ENCODE assay signal across 10 cellular contexts in genomic region chr11:75565221-75565814, GRCh38. TPM values are rescaled to one million over a fixed set of nuclear protein-coding genes. Genes with fewer than 3 reads are reported as not detected.
A peak's percentile ranks its signal among the peaks of the same experiment; 100 is the strongest.
DNase-seq lines count a peak whose midpoint lies in the region; ATAC-seq and TF ChIP-seq lines count a peak whose summit lies in the region.
"Had no signal": no experiment of that assay in that cellular context is flagged by ENCODE, and none has a peak within 500 bp of the region (broad histone marks: within the 10 kb centered on the region; RNA-seq: fewer than 3 reads in every experiment).

No MANE protein-coding gene starts in this region.

- H3K4me1 ChIP-seq in CD8-positive, alpha-beta T cell (ENCODE audit: insufficient read depth, low read length), result peaks cover 42% of the 10 kb centered on the region
- H3K4me1 ChIP-seq in SJCRH30, result no peaks in the 10 kb centered on the region

- CTCF ChIA-PET in CD8-positive, alpha-beta T cell (lab: Charles Lee), result interaction anchor here (1.0 to 10.0 kb wide), 8 partner anchors 11 to 120 kb away, joined by 3 to 65 read pairs (median 6); partner anchors contain the start of gene GDPD5

- TF ChIP-seq CTCF in CD8-positive, alpha-beta T cell (IDR thresholded peaks at IDR 0.05), result no peak
- no peak for TF ChIP-seq CTCF in fibroblast of mammary gland (conservative IDR thresholded peaks at IDR 0.05; ENCODE audit: control insufficient read depth, insufficient read depth, low read depth, low read length)
- TF ChIP-seq CTCF in osteocyte (IDR thresholded peaks at IDR 0.05), result no peak

- intact Hi-C loops in CD8-positive, alpha-beta T cell (cut with DNase I, micrococcal nuclease), result loop anchor here in 1 of 2 experiments (10.0 kb wide), 1 partner anchor 199 kb away; the partner anchor contains the start of gene DGAT2

- H3K36me3 Mint-ChIP-seq in CD8-positive, alpha-beta T cell, result peaks cover 31% of the 10 kb centered on the region
- H3K36me3 Mint-ChIP-seq in osteocyte (ENCODE audit: unreplicated experiment), result peaks cover 23% of the 10 kb centered on the region
- H3K36me3 Mint-ChIP-seq: IgD-negative memory B cell had no signal

- H3K27ac ChIP-seq in CD8-positive, alpha-beta T cell (ENCODE audit: low read depth, low read length), result no peak overlapping the region
- H3K27ac ChIP-seq in SJCRH30, result peak overlapping the region; percentile 3; the same call in 1 of the 2 replicates

- no peak overlapping the region for H3K4me3 Mint-ChIP-seq in CD8-positive, alpha-beta T cell
- H3K4me3 Mint-ChIP-seq in osteocyte (ENCODE audit: unreplicated experiment), result peak overlapping the region; percentile 97

- H3K4me3 ChIP-seq in CD8-positive, alpha-beta T cell (ENCODE audit: low read depth, low read length), result no peak overlapping the region
- H3K4me3 ChIP-seq in SJCRH30, result no peak overlapping the region
- H3K4me3 ChIP-seq in fibroblast of mammary gland (ENCODE audit: control insufficient read depth, low read depth, low read length), result peak overlapping the region; percentile 99

- H3K27ac Mint-ChIP-seq in CD8-positive, alpha-beta T cell, result peak overlapping the region; percentile 76
- peak overlapping the region; percentile 98 for H3K27ac Mint-ChIP-seq in osteocyte (ENCODE audit: unreplicated experiment)

- peaks cover 51% of the 10 kb centered on the region for H3K4me1 Mint-ChIP-seq in CD8-positive, alpha-beta T cell (ENCODE audit: low read depth)
- peaks cover 44% of the 10 kb centered on the region for H3K4me1 Mint-ChIP-seq in osteocyte (ENCODE audit: unreplicated experiment)

- no peaks in the 10 kb centered on the region for H3K27me3 Mint-ChIP-seq in CD8-positive, alpha-beta T cell (ENCODE audit: low read depth)
- H3K27me3 Mint-ChIP-seq in osteocyte (ENCODE audit: unreplicated experiment), result no peaks in the 10 kb centered on the region

- POLR2A ChIA-PET in CD8-positive, alpha-beta T cell (lab: Charles Lee), result interaction anchor here (0.6 to 2.2 kb wide), 2 partner anchors 17 to 412 kb away, joined by 3 to 7 read pairs; no protein-coding TSS in a partner anchor

- no peaks in the 10 kb centered on the region for H3K27me3 ChIP-seq in CD8-positive, alpha-beta T cell (ENCODE audit: insufficient read depth, low read length)
- no peaks in the 10 kb centered on the region for H3K27me3 ChIP-seq in SJCRH30

- no peaks in the 10 kb centered on the region for H3K9me3 ChIP-seq in CD8-positive, alpha-beta T cell (ENCODE audit: low read length)
- no peaks in the 10 kb centered on the region for H3K9me3 ChIP-seq in SJCRH30 (replicated peaks)

- no peak for ATAC-seq in CD8-positive, alpha-beta T cell
- no peak for ATAC-seq in HG03460 (IDR thresholded peaks at IDR 0.05; ENCODE audit: unreplicated experiment)
- ATAC-seq in HG02588 (IDR thresholded peaks at IDR 0.05; ENCODE audit: unreplicated experiment), result no peak

- H3K9me3 Mint-ChIP-seq in CD8-positive, alpha-beta T cell, result no peaks in the 10 kb centered on the region
- H3K9me3 Mint-ChIP-seq in osteocyte (ENCODE audit: unreplicated experiment), result no peaks in the 10 kb centered on the region
- H3K9me3 Mint-ChIP-seq: IgD-negative memory B cell had no signal

- no peak for DNase-seq in CD8-positive, alpha-beta T cell
- DNase-seq in SJCRH30 (peak; percentile 32 to 34), fibroblast of mammary gland (ENCODE audit: low read depth) (peak; percentile 90), osteocyte (ENCODE audit: extremely low spot score, unreplicated experiment) (no peak)
- no peak for DNase-seq in stimulated activated naive CD4-positive, alpha-beta T cell treated with Interleukin-2 at 50 U/mL for 16 hours (lab: John Stamatoyannopoulos, UW)
- DNase-seq in activated effector memory CD4-positive, alpha-beta T cell treated with Interleukin-2 at 50 U/mL for 16 hours, result no peak
- DNase-seq: activated CD4-positive, alpha-beta T cell treated with anti-CD3 and anti-CD28 coated beads, Interleukin-2, amount 50 U/mL, for 4 hours had no signal

- peaks cover 16% of the 10 kb centered on the region for H3K36me3 ChIP-seq in CD8-positive, alpha-beta T cell (ENCODE audit: insufficient read depth, low read length)
- peaks cover 33% of the 10 kb centered on the region for H3K36me3 ChIP-seq in SJCRH30

RNA-seq across cellular contexts. Expression of gene SERPINH1, which starts 3.3 kb away (rescaled TPM):
- 1 to 10 TPM; 2.1 to 2.4 TPM for total RNA-seq in CD8-positive, alpha-beta T cell
- total RNA-seq in SJCRH30 (2014; rRNA removed; shearing (Covaris generic)), result 133 and 146 TPM in 2 replicates
- total RNA-seq in osteocyte, result 484 and 511 TPM in 2 replicates

RNA-seq across cellular contexts. Expression of gene GDPD5, which starts 39.6 kb away (rescaled TPM):
- total RNA-seq in CD8-positive, alpha-beta T cell, result 10 to 100 TPM; 15.9 to 18.3 TPM
- 4.0 and 5.8 TPM in 2 replicates for total RNA-seq in SJCRH30 (2014; rRNA removed; shearing (Covaris generic))
- total RNA-seq in osteocyte, result 3.1 and 4.0 TPM in 2 replicates

Comparison
In these comparisons a context has a peak if more than half of its experiments do, and no peak if none do; other contexts are left out.
1. DNase-seq: peak in SJCRH30 (2 of 2) and fibroblast of mammary gland (single experiment); none in CD8-positive, alpha-beta T cell (0 of 7), osteocyte (single experiment), stimulated activated naive CD4-positive, alpha-beta T cell treated with Interleukin-2 at 50 U/mL for 16 hours (single experiment) and activated effector memory CD4-positive, alpha-beta T cell treated with Interleukin-2 at 50 U/mL for 16 hours (single experiment).
2. RNA of gene SERPINH1, which starts 3.3 kb away (total RNA-seq): 484 to 511 TPM in osteocyte and 133 to 146 TPM in SJCRH30; 2.1 to 2.4 TPM in CD8-positive, alpha-beta T cell; every median in the first group is over 10 times any median in the second.